ENCODE assay signal across 1 cellular context in the genomic region with DNA sequence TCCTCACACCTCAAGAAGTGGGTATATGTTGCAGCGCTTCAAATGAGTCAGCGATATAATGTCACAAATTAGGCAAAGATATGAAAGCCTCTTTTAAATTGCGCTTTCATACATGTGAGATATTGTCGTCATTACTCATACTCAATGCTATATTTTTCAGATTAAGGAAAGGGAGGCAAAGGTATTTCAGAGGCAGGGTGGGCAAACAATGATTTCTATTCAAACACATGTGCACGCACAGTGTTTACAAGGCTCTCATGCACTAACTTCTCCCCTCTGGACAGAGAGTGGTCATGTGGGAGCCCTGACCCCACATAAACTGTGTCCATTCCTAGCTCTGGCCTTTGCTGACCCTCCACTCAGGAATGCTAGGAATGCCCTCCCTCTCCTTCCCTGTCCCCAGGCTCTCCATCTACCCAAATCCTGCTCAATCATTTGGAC.
TF ChIP-seq lines count a peak whose summit lies in the region.

No MANE protein-coding gene starts in this region.

TF ChIP-seq in HepG2, 621 proteins besides CTCF, POLR2A, EP300 and RAD21 (continued from another document and continues in another):
- TF ChIP-seq, protein P1, sequence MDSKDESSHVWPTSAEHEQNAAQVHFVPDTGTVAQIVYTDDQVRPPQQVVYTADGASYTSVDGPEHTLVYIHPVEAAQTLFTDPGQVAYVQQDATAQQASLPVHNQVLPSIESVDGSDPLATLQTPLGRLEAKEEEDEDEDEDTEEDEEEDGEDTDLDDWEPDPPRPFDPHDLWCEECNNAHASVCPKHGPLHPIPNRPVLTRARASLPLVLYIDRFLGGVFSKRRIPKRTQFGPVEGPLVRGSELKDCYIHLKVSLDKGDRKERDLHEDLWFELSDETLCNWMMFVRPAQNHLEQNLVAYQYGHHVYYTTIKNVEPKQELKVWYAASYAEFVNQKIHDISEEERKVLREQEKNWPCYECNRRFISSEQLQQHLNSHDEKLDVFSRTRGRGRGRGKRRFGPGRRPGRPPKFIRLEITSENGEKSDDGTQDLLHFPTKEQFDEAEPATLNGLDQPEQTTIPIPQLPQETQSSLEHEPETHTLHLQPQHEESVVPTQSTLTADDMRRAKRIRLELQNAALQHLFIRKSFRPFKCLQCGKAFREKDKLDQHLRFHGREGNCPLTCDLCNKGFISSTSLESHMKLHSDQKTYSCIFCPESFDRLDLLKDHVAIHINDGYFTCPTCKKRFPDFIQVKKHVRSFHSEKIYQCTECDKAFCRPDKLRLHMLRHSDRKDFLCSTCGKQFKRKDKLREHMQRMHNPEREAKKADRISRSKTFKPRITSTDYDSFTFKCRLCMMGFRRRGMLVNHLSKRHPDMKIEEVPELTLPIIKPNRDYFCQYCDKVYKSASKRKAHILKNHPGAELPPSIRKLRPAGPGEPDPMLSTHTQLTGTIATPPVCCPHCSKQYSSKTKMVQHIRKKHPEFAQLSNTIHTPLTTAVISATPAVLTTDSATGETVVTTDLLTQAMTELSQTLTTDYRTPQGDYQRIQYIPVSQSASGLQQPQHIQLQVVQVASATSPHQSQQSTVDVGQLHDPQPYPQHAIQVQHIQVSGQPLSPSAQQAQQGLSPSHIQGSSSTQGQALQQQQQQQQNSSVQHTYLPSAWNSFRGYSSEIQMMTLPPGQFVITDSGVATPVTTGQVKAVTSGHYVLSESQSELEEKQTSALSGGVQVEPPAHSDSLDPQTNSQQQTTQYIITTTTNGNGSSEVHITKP (CRISPR knock-in tag; IDR thresholded peaks at IDR 0.05; ENCODE audit: low read depth): 0 out of 2 replicates have a peak, but pooled peaks have one; percentile 37
- TF ChIP-seq NR3C1 (CRISPR knock-in tag; IDR thresholded peaks at IDR 0.05) (no peak), ZNF782 (CRISPR knock-in tag; IDR thresholded peaks at IDR 0.05; ENCODE audit: borderline replicate concordance) (no peak), MED1 (CRISPR knock-in tag; IDR thresholded peaks at IDR 0.05) (peak; percentile 99), BRCA1 (CRISPR knock-in tag; IDR thresholded peaks at IDR 0.05) (no peak; the same call in 1 of the 2 replicates), WIZ (CRISPR knock-in tag; IDR thresholded peaks at IDR 0.05) (no peak), FIP1L1 (IDR thresholded peaks at IDR 0.05; ENCODE audit: borderline replicate concordance, insufficient read depth, low read depth, low read length) (no peak), SOX13 (IDR thresholded peaks at IDR 0.05) (peak; percentile 72), SOX13 (CRISPR knock-in tag; conservative IDR thresholded peaks at IDR 0.05 in 1 of 2, IDR thresholded peaks at IDR 0.05 in 1 of 2) (peak in 1 of 2 experiments; percentile 90; a peak in 2 of 4 replicates), HOXA3 (CRISPR knock-in tag; IDR thresholded peaks at IDR 0.05) (peak; percentile 74), ZNF232 (CRISPR knock-in tag; IDR thresholded peaks at IDR 0.05; ENCODE audit: borderline replicate concordance) (no peak), ZNF17 (CRISPR knock-in tag; IDR thresholded peaks at IDR 0.05) (no peak), ZNF468 (CRISPR knock-in tag; IDR thresholded peaks at IDR 0.05) (no peak), THYN1 (CRISPR knock-in tag; IDR thresholded peaks at IDR 0.05; ENCODE audit: borderline replicate concordance, low read depth) (no peak), PAF1 (CRISPR knock-in tag; IDR thresholded peaks at IDR 0.05) (no peak), NCOA2 (CRISPR knock-in tag; IDR thresholded peaks at IDR 0.05) (peak; percentile 92), ZNF432 (CRISPR knock-in tag; IDR thresholded peaks at IDR 0.05; ENCODE audit: borderline replicate concordance) (no peak), RXRA (CRISPR knock-in tag; IDR thresholded peaks at IDR 0.05) (peak; percentile 97), ZNF839 (CRISPR knock-in tag; IDR thresholded peaks at IDR 0.05; ENCODE audit: borderline replicate concordance) (no peak), IKZF4 (CRISPR knock-in tag; IDR thresholded peaks at IDR 0.05; ENCODE audit: borderline replicate concordance, low read depth, not compliant biosample characterization) (peak; percentile 69), ZNF792 (CRISPR knock-in tag; IDR thresholded peaks at IDR 0.05) (no peak; the same call in 1 of the 2 replicates), ZFP82 (CRISPR knock-in tag; IDR thresholded peaks at IDR 0.05; ENCODE audit: borderline replicate concordance) (no peak), NBN (conservative IDR thresholded peaks at IDR 0.05) (no peak), RCOR2 (CRISPR knock-in tag; IDR thresholded peaks at IDR 0.05) (peak; percentile 35; the same call in 1 of the 2 replicates), ZSCAN29 (CRISPR knock-in tag; conservative IDR thresholded peaks at IDR 0.05) (no peak)
- TF ChIP-seq, protein P2, sequence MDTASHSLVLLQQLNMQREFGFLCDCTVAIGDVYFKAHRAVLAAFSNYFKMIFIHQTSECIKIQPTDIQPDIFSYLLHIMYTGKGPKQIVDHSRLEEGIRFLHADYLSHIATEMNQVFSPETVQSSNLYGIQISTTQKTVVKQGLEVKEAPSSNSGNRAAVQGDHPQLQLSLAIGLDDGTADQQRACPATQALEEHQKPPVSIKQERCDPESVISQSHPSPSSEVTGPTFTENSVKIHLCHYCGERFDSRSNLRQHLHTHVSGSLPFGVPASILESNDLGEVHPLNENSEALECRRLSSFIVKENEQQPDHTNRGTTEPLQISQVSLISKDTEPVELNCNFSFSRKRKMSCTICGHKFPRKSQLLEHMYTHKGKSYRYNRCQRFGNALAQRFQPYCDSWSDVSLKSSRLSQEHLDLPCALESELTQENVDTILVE (CRISPR knock-in tag; IDR thresholded peaks at IDR 0.05): peak; percentile 80; the same call in 1 of the 2 replicates
- TF ChIP-seq, protein P3, sequence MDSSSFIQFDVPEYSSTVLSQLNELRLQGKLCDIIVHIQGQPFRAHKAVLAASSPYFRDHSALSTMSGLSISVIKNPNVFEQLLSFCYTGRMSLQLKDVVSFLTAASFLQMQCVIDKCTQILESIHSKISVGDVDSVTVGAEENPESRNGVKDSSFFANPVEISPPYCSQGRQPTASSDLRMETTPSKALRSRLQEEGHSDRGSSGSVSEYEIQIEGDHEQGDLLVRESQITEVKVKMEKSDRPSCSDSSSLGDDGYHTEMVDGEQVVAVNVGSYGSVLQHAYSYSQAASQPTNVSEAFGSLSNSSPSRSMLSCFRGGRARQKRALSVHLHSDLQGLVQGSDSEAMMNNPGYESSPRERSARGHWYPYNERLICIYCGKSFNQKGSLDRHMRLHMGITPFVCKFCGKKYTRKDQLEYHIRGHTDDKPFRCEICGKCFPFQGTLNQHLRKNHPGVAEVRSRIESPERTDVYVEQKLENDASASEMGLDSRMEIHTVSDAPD (CRISPR knock-in tag; IDR thresholded peaks at IDR 0.05): no peak
- TF ChIP-seq, protein P4, sequence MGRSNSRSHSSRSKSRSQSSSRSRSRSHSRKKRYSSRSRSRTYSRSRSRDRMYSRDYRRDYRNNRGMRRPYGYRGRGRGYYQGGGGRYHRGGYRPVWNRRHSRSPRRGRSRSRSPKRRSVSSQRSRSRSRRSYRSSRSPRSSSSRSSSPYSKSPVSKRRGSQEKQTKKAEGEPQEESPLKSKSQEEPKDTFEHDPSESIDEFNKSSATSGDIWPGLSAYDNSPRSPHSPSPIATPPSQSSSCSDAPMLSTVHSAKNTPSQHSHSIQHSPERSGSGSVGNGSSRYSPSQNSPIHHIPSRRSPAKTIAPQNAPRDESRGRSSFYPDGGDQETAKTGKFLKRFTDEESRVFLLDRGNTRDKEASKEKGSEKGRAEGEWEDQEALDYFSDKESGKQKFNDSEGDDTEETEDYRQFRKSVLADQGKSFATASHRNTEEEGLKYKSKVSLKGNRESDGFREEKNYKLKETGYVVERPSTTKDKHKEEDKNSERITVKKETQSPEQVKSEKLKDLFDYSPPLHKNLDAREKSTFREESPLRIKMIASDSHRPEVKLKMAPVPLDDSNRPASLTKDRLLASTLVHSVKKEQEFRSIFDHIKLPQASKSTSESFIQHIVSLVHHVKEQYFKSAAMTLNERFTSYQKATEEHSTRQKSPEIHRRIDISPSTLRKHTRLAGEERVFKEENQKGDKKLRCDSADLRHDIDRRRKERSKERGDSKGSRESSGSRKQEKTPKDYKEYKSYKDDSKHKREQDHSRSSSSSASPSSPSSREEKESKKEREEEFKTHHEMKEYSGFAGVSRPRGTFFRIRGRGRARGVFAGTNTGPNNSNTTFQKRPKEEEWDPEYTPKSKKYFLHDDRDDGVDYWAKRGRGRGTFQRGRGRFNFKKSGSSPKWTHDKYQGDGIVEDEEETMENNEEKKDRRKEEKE (IDR thresholded peaks at IDR 0.05): no peak
- TF ChIP-seq, protein P5, sequence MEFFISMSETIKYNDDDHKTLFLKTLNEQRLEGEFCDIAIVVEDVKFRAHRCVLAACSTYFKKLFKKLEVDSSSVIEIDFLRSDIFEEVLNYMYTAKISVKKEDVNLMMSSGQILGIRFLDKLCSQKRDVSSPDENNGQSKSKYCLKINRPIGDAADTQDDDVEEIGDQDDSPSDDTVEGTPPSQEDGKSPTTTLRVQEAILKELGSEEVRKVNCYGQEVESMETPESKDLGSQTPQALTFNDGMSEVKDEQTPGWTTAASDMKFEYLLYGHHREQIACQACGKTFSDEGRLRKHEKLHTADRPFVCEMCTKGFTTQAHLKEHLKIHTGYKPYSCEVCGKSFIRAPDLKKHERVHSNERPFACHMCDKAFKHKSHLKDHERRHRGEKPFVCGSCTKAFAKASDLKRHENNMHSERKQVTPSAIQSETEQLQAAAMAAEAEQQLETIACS (CRISPR knock-in tag; IDR thresholded peaks at IDR 0.05): no peak
- TF ChIP-seq, protein P6, sequence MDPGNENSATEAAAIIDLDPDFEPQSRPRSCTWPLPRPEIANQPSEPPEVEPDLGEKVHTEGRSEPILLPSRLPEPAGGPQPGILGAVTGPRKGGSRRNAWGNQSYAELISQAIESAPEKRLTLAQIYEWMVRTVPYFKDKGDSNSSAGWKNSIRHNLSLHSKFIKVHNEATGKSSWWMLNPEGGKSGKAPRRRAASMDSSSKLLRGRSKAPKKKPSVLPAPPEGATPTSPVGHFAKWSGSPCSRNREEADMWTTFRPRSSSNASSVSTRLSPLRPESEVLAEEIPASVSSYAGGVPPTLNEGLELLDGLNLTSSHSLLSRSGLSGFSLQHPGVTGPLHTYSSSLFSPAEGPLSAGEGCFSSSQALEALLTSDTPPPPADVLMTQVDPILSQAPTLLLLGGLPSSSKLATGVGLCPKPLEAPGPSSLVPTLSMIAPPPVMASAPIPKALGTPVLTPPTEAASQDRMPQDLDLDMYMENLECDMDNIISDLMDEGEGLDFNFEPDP (CRISPR knock-in tag; conservative IDR thresholded peaks at IDR 0.05): no peak
- TF ChIP-seq, protein P7, sequence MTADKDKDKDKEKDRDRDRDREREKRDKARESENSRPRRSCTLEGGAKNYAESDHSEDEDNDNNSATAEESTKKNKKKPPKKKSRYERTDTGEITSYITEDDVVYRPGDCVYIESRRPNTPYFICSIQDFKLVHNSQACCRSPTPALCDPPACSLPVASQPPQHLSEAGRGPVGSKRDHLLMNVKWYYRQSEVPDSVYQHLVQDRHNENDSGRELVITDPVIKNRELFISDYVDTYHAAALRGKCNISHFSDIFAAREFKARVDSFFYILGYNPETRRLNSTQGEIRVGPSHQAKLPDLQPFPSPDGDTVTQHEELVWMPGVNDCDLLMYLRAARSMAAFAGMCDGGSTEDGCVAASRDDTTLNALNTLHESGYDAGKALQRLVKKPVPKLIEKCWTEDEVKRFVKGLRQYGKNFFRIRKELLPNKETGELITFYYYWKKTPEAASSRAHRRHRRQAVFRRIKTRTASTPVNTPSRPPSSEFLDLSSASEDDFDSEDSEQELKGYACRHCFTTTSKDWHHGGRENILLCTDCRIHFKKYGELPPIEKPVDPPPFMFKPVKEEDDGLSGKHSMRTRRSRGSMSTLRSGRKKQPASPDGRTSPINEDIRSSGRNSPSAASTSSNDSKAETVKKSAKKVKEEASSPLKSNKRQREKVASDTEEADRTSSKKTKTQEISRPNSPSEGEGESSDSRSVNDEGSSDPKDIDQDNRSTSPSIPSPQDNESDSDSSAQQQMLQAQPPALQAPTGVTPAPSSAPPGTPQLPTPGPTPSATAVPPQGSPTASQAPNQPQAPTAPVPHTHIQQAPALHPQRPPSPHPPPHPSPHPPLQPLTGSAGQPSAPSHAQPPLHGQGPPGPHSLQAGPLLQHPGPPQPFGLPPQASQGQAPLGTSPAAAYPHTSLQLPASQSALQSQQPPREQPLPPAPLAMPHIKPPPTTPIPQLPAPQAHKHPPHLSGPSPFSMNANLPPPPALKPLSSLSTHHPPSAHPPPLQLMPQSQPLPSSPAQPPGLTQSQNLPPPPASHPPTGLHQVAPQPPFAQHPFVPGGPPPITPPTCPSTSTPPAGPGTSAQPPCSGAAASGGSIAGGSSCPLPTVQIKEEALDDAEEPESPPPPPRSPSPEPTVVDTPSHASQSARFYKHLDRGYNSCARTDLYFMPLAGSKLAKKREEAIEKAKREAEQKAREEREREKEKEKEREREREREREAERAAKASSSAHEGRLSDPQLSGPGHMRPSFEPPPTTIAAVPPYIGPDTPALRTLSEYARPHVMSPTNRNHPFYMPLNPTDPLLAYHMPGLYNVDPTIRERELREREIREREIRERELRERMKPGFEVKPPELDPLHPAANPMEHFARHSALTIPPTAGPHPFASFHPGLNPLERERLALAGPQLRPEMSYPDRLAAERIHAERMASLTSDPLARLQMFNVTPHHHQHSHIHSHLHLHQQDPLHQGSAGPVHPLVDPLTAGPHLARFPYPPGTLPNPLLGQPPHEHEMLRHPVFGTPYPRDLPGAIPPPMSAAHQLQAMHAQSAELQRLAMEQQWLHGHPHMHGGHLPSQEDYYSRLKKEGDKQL (CRISPR knock-in tag; IDR thresholded peaks at IDR 0.05; ENCODE audit: low read depth): no peak
- TF ChIP-seq, protein P8, sequence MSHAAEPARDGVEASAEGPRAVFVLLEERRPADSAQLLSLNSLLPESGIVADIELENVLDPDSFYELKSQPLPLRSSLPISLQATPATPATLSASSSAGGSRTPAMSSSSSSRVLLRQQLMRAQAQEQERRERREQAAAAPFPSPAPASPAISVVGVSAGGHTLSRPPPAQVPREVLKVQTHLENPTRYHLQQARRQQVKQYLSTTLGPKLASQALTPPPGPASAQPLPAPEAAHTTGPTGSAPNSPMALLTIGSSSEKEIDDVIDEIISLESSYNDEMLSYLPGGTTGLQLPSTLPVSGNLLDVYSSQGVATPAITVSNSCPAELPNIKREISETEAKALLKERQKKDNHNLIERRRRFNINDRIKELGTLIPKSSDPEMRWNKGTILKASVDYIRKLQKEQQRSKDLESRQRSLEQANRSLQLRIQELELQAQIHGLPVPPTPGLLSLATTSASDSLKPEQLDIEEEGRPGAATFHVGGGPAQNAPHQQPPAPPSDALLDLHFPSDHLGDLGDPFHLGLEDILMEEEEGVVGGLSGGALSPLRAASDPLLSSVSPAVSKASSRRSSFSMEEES (CRISPR knock-in tag; IDR thresholded peaks at IDR 0.05): peak; percentile 97
- TF ChIP-seq, protein P9, sequence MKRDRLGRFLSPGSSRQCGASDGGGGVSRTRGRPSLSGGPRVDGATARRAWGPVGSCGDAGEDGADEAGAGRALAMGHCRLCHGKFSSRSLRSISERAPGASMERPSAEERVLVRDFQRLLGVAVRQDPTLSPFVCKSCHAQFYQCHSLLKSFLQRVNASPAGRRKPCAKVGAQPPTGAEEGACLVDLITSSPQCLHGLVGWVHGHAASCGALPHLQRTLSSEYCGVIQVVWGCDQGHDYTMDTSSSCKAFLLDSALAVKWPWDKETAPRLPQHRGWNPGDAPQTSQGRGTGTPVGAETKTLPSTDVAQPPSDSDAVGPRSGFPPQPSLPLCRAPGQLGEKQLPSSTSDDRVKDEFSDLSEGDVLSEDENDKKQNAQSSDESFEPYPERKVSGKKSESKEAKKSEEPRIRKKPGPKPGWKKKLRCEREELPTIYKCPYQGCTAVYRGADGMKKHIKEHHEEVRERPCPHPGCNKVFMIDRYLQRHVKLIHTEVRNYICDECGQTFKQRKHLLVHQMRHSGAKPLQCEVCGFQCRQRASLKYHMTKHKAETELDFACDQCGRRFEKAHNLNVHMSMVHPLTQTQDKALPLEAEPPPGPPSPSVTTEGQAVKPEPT (CRISPR knock-in tag; IDR thresholded peaks at IDR 0.05; ENCODE audit: low read depth): no peak
